ENCODE assay signal across 30 cellular contexts in the genomic region with DNA sequence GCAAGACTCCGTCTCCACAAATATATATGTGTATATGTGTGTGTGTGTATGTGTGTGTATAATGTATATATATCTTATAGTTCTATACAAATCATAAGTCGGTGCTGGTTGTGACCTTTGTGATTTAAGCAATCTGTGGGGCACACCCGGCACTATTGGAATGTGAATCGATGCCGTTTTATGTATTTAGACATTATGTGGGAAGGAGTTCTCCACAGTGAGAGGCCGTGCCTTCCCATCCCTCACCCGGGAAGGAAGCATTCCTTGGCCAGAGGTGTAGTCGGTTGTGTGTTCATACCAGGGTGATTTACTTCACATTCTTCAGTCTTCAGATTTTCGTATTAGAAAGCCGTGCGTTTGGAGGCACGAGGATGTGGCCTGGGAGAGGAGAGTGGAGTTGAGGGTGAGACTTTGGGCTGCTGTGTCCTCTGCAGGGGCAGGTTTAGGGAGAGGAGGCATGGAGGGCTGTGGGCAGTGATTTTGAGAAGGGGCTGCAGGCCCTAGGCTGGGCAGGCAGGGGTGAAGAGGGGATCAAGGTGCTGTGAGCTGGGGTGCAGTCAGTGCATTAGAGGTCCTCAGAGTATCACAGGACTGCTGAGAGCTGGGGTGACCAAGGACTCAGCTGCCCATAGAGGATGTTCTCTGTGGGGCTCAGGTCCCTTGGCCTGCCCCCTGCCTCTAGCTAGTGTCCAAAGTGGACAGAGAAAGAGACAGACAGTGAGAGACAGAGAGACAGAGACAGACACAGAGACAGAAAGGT. TPM values are rescaled to one million over a fixed set of nuclear protein-coding genes. Genes with fewer than 3 reads are reported as not detected.
DNase-seq lines count a peak whose midpoint lies in the region; ATAC-seq and TF ChIP-seq lines count a peak whose summit lies in the region.
"Had no signal": no experiment of that assay in that cellular context is flagged by ENCODE, and none has a peak within 500 bp of the region (broad histone marks: within the 10 kb centered on the region; RNA-seq: fewer than 3 reads in every experiment).

No MANE protein-coding gene starts in this region.

- intact Hi-C loops in activated naive CD4-positive, alpha-beta T cell treated with anti-CD3 and anti-CD28 coated beads for 36 hours (cut with micrococcal nuclease), result no loop called here
- intact Hi-C loops in sigmoid colon (cut with DNase I), result no loop called here

- no peak for TF ChIP-seq POLR2A in sigmoid colon (IDR thresholded peaks at IDR 0.05)

- no peaks in the 10 kb centered on the region for H3K4me1 Mint-ChIP-seq in activated naive CD4-positive, alpha-beta T cell treated with anti-CD3 and anti-CD28 coated beads for 36 hours (ENCODE audit: low read depth)
- no peaks in the 10 kb centered on the region for H3K4me1 Mint-ChIP-seq in activated T-helper 17 cell treated with anti-CD3 and anti-CD28 coated beads, Interleukin-2, amount 50 U/mL, for 72 hours
- H3K4me1 Mint-ChIP-seq in mesothelial cell of epicardium, result peaks cover 3% of the 10 kb centered on the region
- H3K4me1 Mint-ChIP-seq: activated CD4-positive, alpha-beta T cell treated with anti-CD3 and anti-CD28 coated beads, Interleukin-2, amount 10 ng/mL, durations not matched to agents 24 days and 14 days; naive B cell had no signal

- CTCF ChIA-PET in activated naive CD4-positive, alpha-beta T cell treated with anti-CD3 and anti-CD28 coated beads for 36 hours (lab: Charles Lee), result no interaction called here

- no peaks in the 10 kb centered on the region for H3K36me3 Mint-ChIP-seq in activated naive CD4-positive, alpha-beta T cell treated with anti-CD3 and anti-CD28 coated beads, Interleukin-2, amount 50 U/mL, for 72 hours
- peaks cover 3% of the 10 kb centered on the region for H3K36me3 Mint-ChIP-seq in activated naive CD4-positive, alpha-beta T cell treated with anti-CD3 and anti-CD28 coated beads for 36 hours (ENCODE audit: low read depth)
- no peaks in the 10 kb centered on the region for H3K36me3 Mint-ChIP-seq in activated T-helper 17 cell treated with anti-CD3 and anti-CD28 coated beads, Interleukin-2, amount 50 U/mL, for 72 hours (ENCODE audit: low read depth)
- peaks cover 6% of the 10 kb centered on the region for H3K36me3 Mint-ChIP-seq in mesothelial cell of epicardium
- H3K36me3 Mint-ChIP-seq: naive B cell had no signal

- peak overlapping the region; percentile 7 to 62 for H3K27ac Mint-ChIP-seq in activated naive CD4-positive, alpha-beta T cell treated with anti-CD3 and anti-CD28 coated beads, Interleukin-2, amount 50 U/mL, for 72 hours
- no peak overlapping the region for H3K27ac Mint-ChIP-seq in activated naive CD4-positive, alpha-beta T cell treated with anti-CD3 and anti-CD28 coated beads for 36 hours
- peak overlapping the region; percentile 51 for H3K27ac Mint-ChIP-seq in activated T-helper 17 cell treated with anti-CD3 and anti-CD28 coated beads, Interleukin-2, amount 50 U/mL, for 72 hours
- H3K27ac Mint-ChIP-seq in mesothelial cell of epicardium, result peak overlapping the region; percentile 7
- H3K27ac Mint-ChIP-seq: activated CD4-positive, alpha-beta T cell treated with anti-CD3 and anti-CD28 coated beads, Interleukin-2, amount 10 ng/mL, durations not matched to agents 24 days and 14 days; activated T-cell treated with anti-CD3 and anti-CD28 coated beads, Interleukin-2, amount 50 U/mL, for 24 hours; CD8-positive, alpha-beta T cell; stimulated activated naive CD8-positive, alpha-beta T cell treated with anti-CD3 and anti-CD28 coated beads, Interleukin-15, Interleukin-2, amounts not matched to agents 100 ng/mL and 50 ng/mL, for 24 hours had no signal

- TF ChIP-seq EP300 in sigmoid colon (IDR thresholded peaks at IDR 0.05), result no peak

- peaks cover 0 to 4% of the 10 kb centered on the region in 2 donors for H3K9me3 Mint-ChIP-seq in activated naive CD4-positive, alpha-beta T cell treated with anti-CD3 and anti-CD28 coated beads, Interleukin-2, amount 50 U/mL, for 72 hours
- H3K9me3 Mint-ChIP-seq in activated naive CD4-positive, alpha-beta T cell treated with anti-CD3 and anti-CD28 coated beads for 36 hours, result peaks cover 4% of the 10 kb centered on the region
- H3K9me3 Mint-ChIP-seq in activated T-helper 17 cell treated with anti-CD3 and anti-CD28 coated beads, Interleukin-2, amount 50 U/mL, for 72 hours, result no peaks in the 10 kb centered on the region
- no peaks in the 10 kb centered on the region for H3K9me3 Mint-ChIP-seq in mesothelial cell of epicardium
- H3K9me3 Mint-ChIP-seq: activated T-cell treated with anti-CD3 and anti-CD28 coated beads, Interleukin-2, amount 50 U/mL, for 24 hours; stimulated activated naive CD8-positive, alpha-beta T cell treated with anti-CD3 and anti-CD28 coated beads, Interleukin-15, Interleukin-2, amounts not matched to agents 100 ng/mL and 50 ng/mL, for 24 hours had no signal

- 29 to 74% methylated on average over 12 of the region's 12 CpGs for WGBS in sigmoid colon, 2 donors

- H3K4me1 ChIP-seq in sigmoid colon, result no peaks in the 10 kb centered on the region
- H3K4me1 ChIP-seq: breast epithelium, left lung, testis had no signal

- H3K27me3 ChIP-seq in sigmoid colon, result no peaks in the 10 kb centered on the region
- H3K27me3 ChIP-seq: breast epithelium, left lung, spleen, testis had no signal

- no peak for ATAC-seq in activated naive CD4-positive, alpha-beta T cell treated with anti-CD3 and anti-CD28 coated beads, Interleukin-2, amount 50 U/mL, for 72 hours
- ATAC-seq in activated T-helper 17 cell treated with anti-CD3 and anti-CD28 coated beads, Interleukin-2, amount 50 U/mL, for 72 hours (replicated peaks), result no peak
- ATAC-seq in HG02571 (IDR thresholded peaks at IDR 0.05; ENCODE audit: unreplicated experiment), result no peak
- ATAC-seq: CD8-positive, alpha-beta T cell; left lung; Panc1 had no signal

- H3K4me3 ChIP-seq in sigmoid colon, result no peak overlapping the region
- H3K4me3 ChIP-seq: breast epithelium, left lung, spleen, testis had no signal

- no peaks in the 10 kb centered on the region for H3K36me3 ChIP-seq in sigmoid colon
- H3K36me3 ChIP-seq: breast epithelium, left lung had no signal

- peak in 1 of 2 donors; percentile 34 for DNase-seq in activated naive CD4-positive, alpha-beta T cell treated with anti-CD3 and anti-CD28 coated beads, Interleukin-2, amount 50 U/mL, for 72 hours (ENCODE audit: low spot score in 2 of 2)
- DNase-seq in activated naive CD4-positive, alpha-beta T cell treated with anti-CD3 and anti-CD28 coated beads for 36 hours, result no peak
- DNase-seq in mesothelial cell of epicardium (ENCODE audit: low spot score in 2 of 2, unreplicated experiment in 2 of 2) (no peak), sigmoid colon (peak; percentile 40), LoVo (ENCODE audit: low spot score) (no peak)
- DNase-seq: activated CD4-positive, alpha-beta T cell treated with anti-CD3 and anti-CD28 coated beads, Interleukin-2, amount 10 ng/mL, durations not matched to agents 24 days and 14 days; activated T-cell treated with anti-CD3 and anti-CD28 coated beads, Interleukin-2, amount 50 U/mL, for 24 hours; anterior cingulate cortex; effector CD8-positive, alpha-beta T cell; EL; GOT3; naive B cell; NCI-H1048; NCI-H1694; NCI-H446; NCI-H774; retina; stimulated activated CD4-positive, alpha-beta T cell treated with anti-CD3 and anti-CD28 coated beads, Interleukin-2, amount 100 ng/mL, for 24 hours; T-helper 9 cell; testis had no signal

- no peaks in the 10 kb centered on the region for H3K27me3 Mint-ChIP-seq in activated naive CD4-positive, alpha-beta T cell treated with anti-CD3 and anti-CD28 coated beads for 36 hours (ENCODE audit: low read depth)
- no peaks in the 10 kb centered on the region for H3K27me3 Mint-ChIP-seq in activated T-helper 17 cell treated with anti-CD3 and anti-CD28 coated beads, Interleukin-2, amount 50 U/mL, for 72 hours
- H3K27me3 Mint-ChIP-seq in mesothelial cell of epicardium (ENCODE audit: low read depth), result no peaks in the 10 kb centered on the region
- H3K27me3 Mint-ChIP-seq: activated CD4-positive, alpha-beta T cell treated with anti-CD3 and anti-CD28 coated beads, Interleukin-2, amount 10 ng/mL, durations not matched to agents 24 days and 14 days; activated T-cell treated with anti-CD3 and anti-CD28 coated beads, Interleukin-2, amount 50 U/mL, for 24 hours; naive B cell; stimulated activated naive CD8-positive, alpha-beta T cell treated with anti-CD3 and anti-CD28 coated beads, Interleukin-15, Interleukin-2, amounts not matched to agents 100 ng/mL and 50 ng/mL, for 24 hours had no signal

- no peaks in the 10 kb centered on the region for H3K9me3 ChIP-seq in sigmoid colon
- H3K9me3 ChIP-seq: breast epithelium, left lung, testis had no signal

- no peak overlapping the region for H3K27ac ChIP-seq in sigmoid colon
- H3K27ac ChIP-seq: breast epithelium, epithelial cell of prostate, left lung, spleen, testis, VCaP had no signal

- no peak overlapping the region for H3K4me3 Mint-ChIP-seq in activated naive CD4-positive, alpha-beta T cell treated with anti-CD3 and anti-CD28 coated beads for 36 hours
- no peak overlapping the region for H3K4me3 Mint-ChIP-seq in activated T-helper 17 cell treated with anti-CD3 and anti-CD28 coated beads, Interleukin-2, amount 50 U/mL, for 72 hours
- no peak overlapping the region for H3K4me3 Mint-ChIP-seq in mesothelial cell of epicardium
- H3K4me3 Mint-ChIP-seq: activated CD4-positive, alpha-beta T cell treated with anti-CD3 and anti-CD28 coated beads, Interleukin-2, amount 10 ng/mL, durations not matched to agents 24 days and 14 days; activated T-cell treated with anti-CD3 and anti-CD28 coated beads, Interleukin-2, amount 50 U/mL, for 24 hours; CD8-positive, alpha-beta T cell; naive B cell; stimulated activated naive CD8-positive, alpha-beta T cell treated with anti-CD3 and anti-CD28 coated beads, Interleukin-15, Interleukin-2, amounts not matched to agents 100 ng/mL and 50 ng/mL, for 24 hours had no signal

- no peak for TF ChIP-seq CTCF in mesothelial cell of epicardium (IDR thresholded peaks at IDR 0.05; ENCODE audit: unreplicated experiment)
- TF ChIP-seq CTCF in sigmoid colon (IDR thresholded peaks at IDR 0.05), result no peak

RNA-seq across cellular contexts. Expression of a gene that starts 57.7 kb away (rescaled TPM):
- 10 to 100 TPM; 43.3 to 43.6 TPM for total RNA-seq in activated naive CD4-positive, alpha-beta T cell treated with anti-CD3 and anti-CD28 coated beads, Interleukin-2, amount 50 U/mL, for 72 hours
- total RNA-seq in activated naive CD4-positive, alpha-beta T cell treated with anti-CD3 and anti-CD28 coated beads for 36 hours, result 10 to 100 TPM; 26.0 to 27.5 TPM
- 10 to 100 TPM; 41.7 to 48.6 TPM for total RNA-seq in activated T-helper 17 cell treated with anti-CD3 and anti-CD28 coated beads, Interleukin-2, amount 50 U/mL, for 72 hours
- total RNA-seq in mesothelial cell of epicardium, result 39.7 to 40.4 TPM (median 40.2 TPM) in 3 replicates
- 10 to 100 TPM; 11.8 to 19.6 (median 16.0) TPM for total RNA-seq in sigmoid colon
- 10 to 100 TPM; 12.0 to 32.9 (median 14.3) TPM for polyA plus RNA-seq in sigmoid colon
